ENCODE assay signal across 26 cellular contexts in genomic region chrX:32150141-32150540, GRCh38.
"Had no signal": no experiment of that assay in that cellular context is flagged by ENCODE, and none has a peak within 500 bp of the region (broad histone marks: within the 10 kb centered on the region; RNA-seq: fewer than 3 reads in every experiment).

No MANE protein-coding gene starts in this region.

- ATAC-seq: activated CD4-positive, CD25-positive, alpha-beta regulatory T cell treated with anti-CD3 and anti-CD28 coated beads, Interleukin-2, amount 50 U/mL, for 24 hours; activated CD8-positive, alpha-beta T cell treated with anti-CD3 and anti-CD28 coated beads for 36 hours; activated T-cell treated with anti-CD3 and anti-CD28 coated beads, Interleukin-2, amount 50 U/mL, for 4 hours; activated T-helper 17 cell treated with anti-CD3 and anti-CD28 coated beads, Interleukin-2, amount 50 U/mL, for 72 hours; body of pancreas; esophagus mucosa; T-helper 17 cell had no signal

- DNase-seq: activated B cell treated with CpG ODN at 0.5 μM for 24 hours; activated CD4-positive, alpha-beta T cell treated with anti-CD3 and anti-CD28 coated beads for 48 hours; activated CD4-positive, alpha-beta T cell treated with anti-CD3 and anti-CD28 coated beads, Interleukin-2, amount 50 U/mL, for 1 hour; activated CD4-positive, alpha-beta T cell treated with anti-CD3 and anti-CD28 coated beads, Interleukin-2, amount 50 U/mL, for 48 hours; activated CD8-positive, alpha-beta memory T cell treated with anti-CD3 and anti-CD28 coated beads for 24 hours; activated CD8-positive, alpha-beta T cell treated with anti-CD3 and anti-CD28 coated beads for 36 hours; activated effector memory CD4-positive, alpha-beta T cell treated with Interleukin-2 at 50 U/mL for 16 hours; activated gamma-delta T cell treated with Interleukin-2 at 50 U/mL for 16 hours; activated naive CD4-positive, alpha-beta T cell treated with anti-CD3 and anti-CD28 coated beads, Interleukin-2, amount 50 U/mL, for 16 hours; activated naive CD4-positive, alpha-beta T cell treated with Interleukin-2 at 50 U/mL for 16 hours; activated T-cell treated with anti-CD3 and anti-CD28 coated beads, Interleukin-2, amount 50 U/mL, for 4 hours; amniotic stem cell; anterior cingulate cortex; body of pancreas; central memory CD4-positive, alpha-beta T cell; dorsolateral prefrontal cortex; effector memory CD4-positive, alpha-beta T cell; endodermal cell; foreskin fibroblast; T-helper 1 cell; T-helper 17 cell; T1000; WERI-Rb-1 had no signal
